8 cellular contexts compared by ENCODE assay signal in genomic region chr14:70601162-70601561, GRCh38.
DNase-seq lines count a peak whose midpoint lies in the region; ATAC-seq and TF ChIP-seq lines count a peak whose summit lies in the region.

No MANE protein-coding gene starts in this region.

- H3K9me3 Mint-ChIP-seq in stimulated activated naive B cell treated with anti-CD40 and anti-IgM and Interleukin-4, amounts not matched to agents 10 μg/mL and 1 μg/mL and 100 μg/mL, for 72 hours, result no peaks in the 10 kb centered on the region

- H3K9me3 ChIP-seq in iPS DF 6.9 (ENCODE audit: control insufficient read depth, insufficient read depth, low read length), result no peaks in the 10 kb centered on the region

- peak overlapping the region; percentile 97 to 98 for H3K4me3 Mint-ChIP-seq in stimulated activated naive B cell treated with anti-CD40 and anti-IgM and Interleukin-4, amounts not matched to agents 10 μg/mL and 1 μg/mL and 100 μg/mL, for 72 hours

- no peaks in the 10 kb centered on the region for H3K27me3 ChIP-seq in iPS DF 6.9 (ENCODE audit: control insufficient read depth, insufficient read depth, low read length)

- peak overlapping the region; percentile 99 for H3K27ac Mint-ChIP-seq in stimulated activated naive B cell treated with anti-CD40 and anti-IgM and Interleukin-4, amounts not matched to agents 10 μg/mL and 1 μg/mL and 100 μg/mL, for 72 hours

- H3K27me3 Mint-ChIP-seq in stimulated activated naive B cell treated with anti-CD40 and anti-IgM and Interleukin-4, amounts not matched to agents 10 μg/mL and 1 μg/mL and 100 μg/mL, for 72 hours, result peaks cover 3 to 6% of the 10 kb centered on the region in 2 donors

- no peak overlapping the region for H3K27ac ChIP-seq in iPS DF 6.9 (ENCODE audit: low read length)

- ATAC-seq in stimulated activated naive B cell treated with anti-CD40 and anti-IgM and Interleukin-4, amounts not matched to agents 10 μg/mL and 1 μg/mL and 100 μg/mL, for 72 hours (replicated peaks), result no peak
- ATAC-seq in GM21447 (IDR thresholded peaks at IDR 0.05; ENCODE audit: unreplicated experiment), result no peak
- no peak for ATAC-seq in HG02610 (IDR thresholded peaks at IDR 0.05; ENCODE audit: unreplicated experiment)

- no peaks in the 10 kb centered on the region for H3K36me3 Mint-ChIP-seq in stimulated activated naive B cell treated with anti-CD40 and anti-IgM and Interleukin-4, amounts not matched to agents 10 μg/mL and 1 μg/mL and 100 μg/mL, for 72 hours

- H3K36me3 ChIP-seq in iPS DF 6.9 (ENCODE audit: control insufficient read depth, insufficient read depth, low read length), result peaks cover 2% of the 10 kb centered on the region; the same call in 1 of the 2 replicates

- DNase-seq in NCI-H2171 treated with DMSO at 0.1 percent for 48 hours (lab: John Stamatoyannopoulos, UW) (peak; percentile 40), NCI-H2171 (lab: John Stamatoyannopoulos, UW) (no peak), iPS DF 6.9 (ENCODE audit: low read depth, low spot score) (no peak), head of caudate nucleus (no peak)
- no peak for DNase-seq in stimulated activated naive B cell treated with anti-CD40 and anti-IgM and Interleukin-4, amounts not matched to agents 10 μg/mL and 1 μg/mL and 100 μg/mL, for 72 hours

- TF ChIP-seq CTCF in WI38 (IDR thresholded peaks at IDR 0.05; ENCODE audit: low read depth, low read length), result no peak

- intact Hi-C loops in head of caudate nucleus (cut with DNase I), result no loop called here

- H3K4me3 ChIP-seq in WI38 (ENCODE audit: low read depth, low read length), result peak overlapping the region; percentile 55
- H3K4me3 ChIP-seq in iPS DF 6.9 (ENCODE audit: low read length), result peak overlapping the region; percentile 46; the same call in 1 of the 2 replicates

- H3K4me1 Mint-ChIP-seq in stimulated activated naive B cell treated with anti-CD40 and anti-IgM and Interleukin-4, amounts not matched to agents 10 μg/mL and 1 μg/mL and 100 μg/mL, for 72 hours, result peaks cover 10 to 37% of the 10 kb centered on the region in 2 donors

- no CpG with 5 or more reads among the region's 3 CpGs for WGBS in iPS DF 6.9 (ENCODE audit: insufficient coverage, insufficient read length)

- no peaks in the 10 kb centered on the region for H3K4me1 ChIP-seq in iPS DF 6.9 (ENCODE audit: control insufficient read depth, insufficient read depth, low read length)
